8 cellular contexts compared by ENCODE assay signal in the genomic region with DNA sequence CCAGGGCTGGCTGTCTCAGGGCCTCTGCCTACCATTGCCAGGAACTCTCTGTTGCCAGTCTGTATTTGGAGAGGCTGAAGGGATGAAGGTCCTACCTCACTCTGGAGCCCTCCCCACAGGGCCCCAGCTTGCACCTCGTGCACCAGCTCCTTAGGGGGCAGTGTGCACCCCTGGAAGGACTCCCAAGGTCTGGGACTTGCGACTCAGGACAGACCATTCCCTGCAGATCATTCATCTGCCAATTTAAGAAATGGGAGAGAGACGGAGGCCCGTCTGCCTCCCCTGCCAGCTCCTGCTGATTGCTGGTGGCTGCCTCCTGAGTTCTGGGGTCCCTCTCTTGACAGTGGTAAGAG. TPM values are rescaled to one million over a fixed set of nuclear protein-coding genes. Genes with fewer than 3 reads are reported as not detected.
A peak's percentile ranks its signal among the peaks of the same experiment; 100 is the strongest.
DNase-seq lines count a peak whose midpoint lies in the region; ATAC-seq, FAIRE-seq and TF ChIP-seq lines count a peak whose summit lies in the region.

No MANE protein-coding gene starts in this region.

- H2AFZ ChIP-seq in mammary epithelial cell (ENCODE audit: low read depth, low read length): no peak overlapping the region

- H3K9ac ChIP-seq in mammary epithelial cell (ENCODE audit: insufficient read depth, low read length): peak overlapping the region; percentile 78

- no peak for ATAC-seq in GM18873 (IDR thresholded peaks at IDR 0.05; ENCODE audit: low FRiP score, unreplicated experiment)

- in situ Hi-C loops in mammary epithelial cell (cut with MboI; ENCODE audit: low sequenced_read_pairs in 2 of 2): loop anchor here in 1 of 2 donors (5.0 kb wide), 1 partner anchor 36 kb away; no protein-coding TSS in a partner anchor

- intact Hi-C loops in mammary epithelial cell (cut with micrococcal nuclease): loop anchor here (1.0 kb wide), 2 partner anchors 31 to 36 kb away; no protein-coding TSS in a partner anchor

- H3K27me3 ChIP-seq in mammary epithelial cell (ENCODE audit: insufficient read depth, low read length): no peaks in the 10 kb centered on the region
- no peaks in the 10 kb centered on the region for H3K27me3 ChIP-seq in kidney epithelial cell (ENCODE audit: control insufficient read depth, insufficient read depth, low read length)

- H3K4me1 Mint-ChIP-seq in stimulated activated naive CD8-positive, alpha-beta T cell treated with anti-CD3 and anti-CD28 coated beads, Interleukin-15, Interleukin-2, amounts not matched to agents 100 ng/mL and 50 ng/mL, for 24 hours (ENCODE audit: low read depth): peaks cover 46% of the 10 kb centered on the region

- TF ChIP-seq CTCF in AG10803 (conservative IDR thresholded peaks at IDR 0.05; ENCODE audit: low read length) (peak; percentile 70), GM12873 (IDR thresholded peaks at IDR 0.05; ENCODE audit: insufficient read depth, low read depth, low read length, missing control alignments) (peak; percentile 81), mammary epithelial cell (conservative IDR thresholded peaks at IDR 0.05 in 1 of 2, IDR thresholded peaks at IDR 0.05 in 1 of 2; ENCODE audit: extremely low read depth in 1 of 2, insufficient read depth in 1 of 2, low read depth in 1 of 2, low read length in 2 of 2) (peak; percentile 55 to 62), kidney epithelial cell (IDR thresholded peaks at IDR 0.05; ENCODE audit: insufficient read depth, low read length, poor library complexity, severe bottlenecking) (peak; percentile 52)

- no peaks in the 10 kb centered on the region for H3K27me3 Mint-ChIP-seq in stimulated activated naive CD8-positive, alpha-beta T cell treated with anti-CD3 and anti-CD28 coated beads, Interleukin-15, Interleukin-2, amounts not matched to agents 100 ng/mL and 50 ng/mL, for 24 hours

- dilution Hi-C loops in mammary epithelial cell (cut with HindIII; ENCODE audit: low sequenced_read_pairs): no loop called here

- H3K4me3 Mint-ChIP-seq in stimulated activated naive CD8-positive, alpha-beta T cell treated with anti-CD3 and anti-CD28 coated beads, Interleukin-15, Interleukin-2, amounts not matched to agents 100 ng/mL and 50 ng/mL, for 24 hours: peak overlapping the region; percentile 68

- H4K20me1 ChIP-seq in mammary epithelial cell (ENCODE audit: insufficient read depth, low read length): no peaks in the 10 kb centered on the region

- peaks cover 16% of the 10 kb centered on the region for H3K79me2 ChIP-seq in mammary epithelial cell (ENCODE audit: insufficient read depth, low read length)

- H3K9me3 Mint-ChIP-seq in stimulated activated naive CD8-positive, alpha-beta T cell treated with anti-CD3 and anti-CD28 coated beads, Interleukin-15, Interleukin-2, amounts not matched to agents 100 ng/mL and 50 ng/mL, for 24 hours: no peaks in the 10 kb centered on the region

- H3K36me3 ChIP-seq in mammary epithelial cell (ENCODE audit: insufficient read depth, low read length) (no peaks in the 10 kb centered on the region), kidney epithelial cell (ENCODE audit: control insufficient read depth, insufficient read depth, low read length) (no peaks in the 10 kb centered on the region)

- H3K36me3 Mint-ChIP-seq in stimulated activated naive CD8-positive, alpha-beta T cell treated with anti-CD3 and anti-CD28 coated beads, Interleukin-15, Interleukin-2, amounts not matched to agents 100 ng/mL and 50 ng/mL, for 24 hours (ENCODE audit: low read depth): peaks cover 2% of the 10 kb centered on the region

- WGBS in mammary epithelial cell (ENCODE audit: low coverage, missing lambda C conversion rate): 0% methylated on average over 1 of the region's 4 CpGs

- peak overlapping the region; percentile 95 for H3K27ac ChIP-seq in mammary epithelial cell (ENCODE audit: insufficient read depth, low read depth, low read length)

- BruUV-seq in mammary epithelial cell (replicated peaks; lab: Mats Ljungman, UMichigan): no TSS peak

- H3K4me1 ChIP-seq in mammary epithelial cell (ENCODE audit: insufficient read depth, low read length): peaks cover 20% of the 10 kb centered on the region

- peak overlapping the region; percentile 96 for H3K27ac Mint-ChIP-seq in stimulated activated naive CD8-positive, alpha-beta T cell treated with anti-CD3 and anti-CD28 coated beads, Interleukin-15, Interleukin-2, amounts not matched to agents 100 ng/mL and 50 ng/mL, for 24 hours

- CTCF ChIA-PET in mammary epithelial cell (lab: Charles Lee; ENCODE audit: low non-redundant PET): interaction anchor here (0.5 to 0.6 kb wide), 4 partner anchors 35 to 116 kb away, joined by 3 to 5 read pairs (median 4); no protein-coding TSS in a partner anchor

- no peaks in the 10 kb centered on the region for H3K9me3 ChIP-seq in mammary epithelial cell (replicated peaks; ENCODE audit: insufficient read depth, low read length)

- peak overlapping the region; percentile 48 for H3K4me3 ChIP-seq in AG10803 (ENCODE audit: low read length)
- no peak overlapping the region for H3K4me3 ChIP-seq in mammary epithelial cell (replicated peaks in 1 of 3; ENCODE audit: insufficient read depth in 1 of 3, low read depth in 2 of 3, low read length in 3 of 3)
- no peak overlapping the region for H3K4me3 ChIP-seq in kidney epithelial cell (ENCODE audit: low read depth, low read length)

- FAIRE-seq in GM19239 (lab: Jason Lieb, UNC): no peak

- peak overlapping the region; percentile 48 for H3K4me2 ChIP-seq in mammary epithelial cell (ENCODE audit: insufficient read depth, low read depth, low read length)

- DNase-seq in AG10803 (ENCODE audit: low read depth) (peak; percentile 84), mammary epithelial cell (no peak), kidney epithelial cell (ENCODE audit: low read depth) (no peak), GM19239 (ENCODE audit: insufficient read length, low spot score) (no peak)

TF ChIP-seq in PFSK-1, 5 proteins besides CTCF, POLR2A, EP300 and RAD21:
- TF ChIP-seq SIN3A (IDR thresholded peaks at IDR 0.05; ENCODE audit: borderline replicate concordance, insufficient read depth, low read length) (no peak), FOXP2 (optimal IDR thresholded peaks at IDR 0.05; ENCODE audit: borderline replicate concordance, extremely low read depth, extremely low read length, insufficient read depth) (peak; percentile 10)
- TF ChIP-seq, protein P1, sequence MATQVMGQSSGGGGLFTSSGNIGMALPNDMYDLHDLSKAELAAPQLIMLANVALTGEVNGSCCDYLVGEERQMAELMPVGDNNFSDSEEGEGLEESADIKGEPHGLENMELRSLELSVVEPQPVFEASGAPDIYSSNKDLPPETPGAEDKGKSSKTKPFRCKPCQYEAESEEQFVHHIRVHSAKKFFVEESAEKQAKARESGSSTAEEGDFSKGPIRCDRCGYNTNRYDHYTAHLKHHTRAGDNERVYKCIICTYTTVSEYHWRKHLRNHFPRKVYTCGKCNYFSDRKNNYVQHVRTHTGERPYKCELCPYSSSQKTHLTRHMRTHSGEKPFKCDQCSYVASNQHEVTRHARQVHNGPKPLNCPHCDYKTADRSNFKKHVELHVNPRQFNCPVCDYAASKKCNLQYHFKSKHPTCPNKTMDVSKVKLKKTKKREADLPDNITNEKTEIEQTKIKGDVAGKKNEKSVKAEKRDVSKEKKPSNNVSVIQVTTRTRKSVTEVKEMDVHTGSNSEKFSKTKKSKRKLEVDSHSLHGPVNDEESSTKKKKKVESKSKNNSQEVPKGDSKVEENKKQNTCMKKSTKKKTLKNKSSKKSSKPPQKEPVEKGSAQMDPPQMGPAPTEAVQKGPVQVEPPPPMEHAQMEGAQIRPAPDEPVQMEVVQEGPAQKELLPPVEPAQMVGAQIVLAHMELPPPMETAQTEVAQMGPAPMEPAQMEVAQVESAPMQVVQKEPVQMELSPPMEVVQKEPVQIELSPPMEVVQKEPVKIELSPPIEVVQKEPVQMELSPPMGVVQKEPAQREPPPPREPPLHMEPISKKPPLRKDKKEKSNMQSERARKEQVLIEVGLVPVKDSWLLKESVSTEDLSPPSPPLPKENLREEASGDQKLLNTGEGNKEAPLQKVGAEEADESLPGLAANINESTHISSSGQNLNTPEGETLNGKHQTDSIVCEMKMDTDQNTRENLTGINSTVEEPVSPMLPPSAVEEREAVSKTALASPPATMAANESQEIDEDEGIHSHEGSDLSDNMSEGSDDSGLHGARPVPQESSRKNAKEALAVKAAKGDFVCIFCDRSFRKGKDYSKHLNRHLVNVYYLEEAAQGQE (IDR thresholded peaks at IDR 0.05; ENCODE audit: insufficient read depth in 1 of 2, low read depth in 2 of 2, low read length in 2 of 2): no peak

RNA-seq across cellular contexts. Expression of gene MALAT1, which starts 27.5 kb away (rescaled TPM):
- polyA plus RNA-seq in PFSK-1 (2012; ENCODE audit: insufficient read length, low read depth): 336 TPM
- total RNA-seq in mammary epithelial cell (over 10,000 TPM in 1 of 2 donors, 1,000 to 10,000 TPM in 1; 9,320 to 20,636 TPM), kidney epithelial cell (1,605 and 1,895 TPM in 2 replicates)
- 211 TPM for polyA plus RNA-seq in mammary epithelial cell
- 7,117 TPM for polyA minus RNA-seq in mammary epithelial cell

RNA-seq across cellular contexts. Expression of gene NEAT1, which starts 48.8 kb away (rescaled TPM):
- polyA plus RNA-seq in PFSK-1 (2012; ENCODE audit: insufficient read length, low read depth): 67.8 TPM
- total RNA-seq in mammary epithelial cell: 100 to 1,000 TPM; 364 to 775 TPM
- polyA plus RNA-seq in mammary epithelial cell: 20.1 TPM
- polyA minus RNA-seq in mammary epithelial cell: 98.8 TPM
- total RNA-seq in kidney epithelial cell: 28.7 and 39.8 TPM in 2 replicates

RNA-seq across cellular contexts. Expression of gene SCYL1, which starts 53.5 kb away (rescaled TPM):
- 192 TPM for polyA plus RNA-seq in PFSK-1 (2012; ENCODE audit: insufficient read length, low read depth)
- total RNA-seq in mammary epithelial cell (10 to 100 TPM; 66.0 to 75.0 TPM), kidney epithelial cell (116 and 121 TPM in 2 replicates)
- 64.8 TPM for polyA plus RNA-seq in mammary epithelial cell
- 45.1 TPM for polyA minus RNA-seq in mammary epithelial cell
